19 cellular contexts compared by ENCODE assay signal in the genomic region with DNA sequence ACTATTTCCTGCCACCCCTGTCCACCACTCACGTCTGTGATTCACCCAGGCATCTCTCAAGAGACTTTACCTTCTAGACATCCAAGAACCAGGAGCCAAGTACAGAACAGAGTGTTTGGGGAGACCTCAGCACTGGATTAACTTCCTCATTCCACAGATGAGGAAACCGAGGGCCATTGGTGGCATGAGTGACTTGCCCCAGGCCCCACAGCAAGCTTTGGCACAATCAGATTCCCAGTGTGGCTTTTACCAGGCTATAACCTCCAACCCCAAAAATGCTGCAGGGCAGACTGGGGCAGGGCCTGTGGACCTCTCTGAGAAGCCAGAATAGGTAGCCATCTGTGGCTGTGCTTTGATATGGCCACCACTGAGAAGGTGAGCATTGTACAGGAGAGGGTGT.
DNase-seq lines count a peak whose midpoint lies in the region; ATAC-seq, FAIRE-seq and TF ChIP-seq lines count a peak whose summit lies in the region.
"Had no signal": no experiment of that assay in that cellular context is flagged by ENCODE, and none has a peak within 500 bp of the region (broad histone marks: within the 10 kb centered on the region; RNA-seq: fewer than 3 reads in every experiment).

No MANE protein-coding gene starts in this region.

- H3K4me1 ChIP-seq in smooth muscle cell (ENCODE audit: low read depth) = peaks cover 3% of the 10 kb centered on the region
- H3K4me1 ChIP-seq: HAP-1 had no signal

- ATAC-seq in GM21360 (IDR thresholded peaks at IDR 0.05; ENCODE audit: unreplicated experiment) (no peak), GM18511 (IDR thresholded peaks at IDR 0.05; ENCODE audit: unreplicated experiment) (no peak)
- ATAC-seq: CD8-positive, alpha-beta T cell; HepG2 had no signal

- no peaks in the 10 kb centered on the region for H3K79me2 ChIP-seq in smooth muscle cell (ENCODE audit: low read depth)

- H4K20me1 ChIP-seq in smooth muscle cell (ENCODE audit: low read depth) = no peaks in the 10 kb centered on the region

- H3K4me3 ChIP-seq in bronchial epithelial cell (ENCODE audit: low read depth, low read length) (no peak overlapping the region), smooth muscle cell (no peak overlapping the region)
- H3K4me3 ChIP-seq: HAP-1 had no signal

- no peaks in the 10 kb centered on the region for H3K36me3 ChIP-seq in bronchial epithelial cell (ENCODE audit: control insufficient read depth, insufficient read depth, low read length)
- H3K36me3 ChIP-seq in smooth muscle cell (ENCODE audit: low read depth) = no peaks in the 10 kb centered on the region
- H3K36me3 ChIP-seq: HAP-1 had no signal

- TF ChIP-seq CTCF in bronchial epithelial cell (IDR thresholded peaks at IDR 0.05; ENCODE audit: insufficient read depth, low read length, severe bottlenecking) = no peak
- TF ChIP-seq CTCF in smooth muscle cell (IDR thresholded peaks at IDR 0.05; ENCODE audit: borderline replicate concordance, insufficient read depth, poor library complexity, severe bottlenecking) = no peak

- no peak overlapping the region for H3K4me2 ChIP-seq in smooth muscle cell

- WGBS in smooth muscle cell (ENCODE audit: low lambda C conversion rate) = 88% methylated on average over 2 of the region's 2 CpGs

- H3K27ac ChIP-seq in smooth muscle cell (ENCODE audit: low read depth) = no peak overlapping the region

- no peak for DNase-seq in GM12892 (ENCODE audit: insufficient read length)
- DNase-seq in M059J (ENCODE audit: low read depth) = peak; percentile 47
- no peak for DNase-seq in bronchial epithelial cell (ENCODE audit: low read depth)
- DNase-seq in mucosa of gallbladder (ENCODE audit: low spot score) = peak; percentile 6
- DNase-seq in NCI-H1417 (lab: John Stamatoyannopoulos, UW) = no peak
- no peak for DNase-seq in smooth muscle cell (lab: John Stamatoyannopoulos, UW; ENCODE audit: unreplicated experiment)
- DNase-seq: CD8-positive, alpha-beta T cell; COR-L47; DMS153; DND-41; GDM1; GOT3 had no signal

- no peak overlapping the region for H2AFZ ChIP-seq in smooth muscle cell (ENCODE audit: low read depth)

- no peak overlapping the region for H3K9ac ChIP-seq in smooth muscle cell (ENCODE audit: low read depth)

- H3K27me3 ChIP-seq in bronchial epithelial cell (ENCODE audit: control insufficient read depth, insufficient read depth, low read length) = peaks cover 3% of the 10 kb centered on the region
- H3K27me3 ChIP-seq in smooth muscle cell (ENCODE audit: low read depth) = peaks cover 12% of the 10 kb centered on the region

- 0 out of 2 replicates have a peak, but pooled peaks have one; percentile 24 for TF ChIP-seq POLR2A in GM12892 (IDR thresholded peaks at IDR 0.05; ENCODE audit: low read depth, low read length)

- FAIRE-seq in GM12892 (lab: Jason Lieb, UNC) (peak; percentile 33), bronchial epithelial cell (lab: Jason Lieb, UNC) (peak; percentile 18)
- FAIRE-seq: A204.1, D721Med, HepG2, HTR-8/SVneo had no signal

- no peaks in the 10 kb centered on the region for H3F3A ChIP-seq in smooth muscle cell (ENCODE audit: low read depth)

- no peaks in the 10 kb centered on the region for H3K9me3 ChIP-seq in smooth muscle cell (replicated peaks; ENCODE audit: low read depth)
- H3K9me3 ChIP-seq: HAP-1 had no signal

Comparison
In these comparisons a context has a peak if more than half of its experiments do, and no peak if none do; other contexts are left out.
1. DNase-seq: peak in M059J (single experiment) and mucosa of gallbladder (single experiment); none in GM12892 (single experiment), bronchial epithelial cell (single experiment), NCI-H1417 (0 of 3) and smooth muscle cell (single experiment).